Comparison of ENCODE assay signal across 27 cellular contexts in genomic region chr22:38717244-38717643, GRCh38. TPM values are rescaled to one million over a fixed set of nuclear protein-coding genes. Genes with fewer than 3 reads are reported as not detected.
A peak's percentile ranks its signal among the peaks of the same experiment; 100 is the strongest.
DNase-seq lines count a peak whose midpoint lies in the region; ATAC-seq, FAIRE-seq and TF ChIP-seq lines count a peak whose summit lies in the region.
"Had no signal": no experiment of that assay in that cellular context is flagged by ENCODE, and none has a peak within 500 bp of the region (broad histone marks: within the 10 kb centered on the region; RNA-seq: fewer than 3 reads in every experiment).

No MANE protein-coding gene starts in this region.

- H3K4me3 Mint-ChIP-seq in activated T-cell treated with anti-CD3 and anti-CD28 coated beads, Interleukin-2, amount 50 U/mL, for 24 hours, result no peak overlapping the region
- no peak overlapping the region for H3K4me3 Mint-ChIP-seq in activated T-cell treated with anti-CD3 and anti-CD28 coated beads, Interleukin-2, amount 50 U/mL, for 4 hours
- H3K4me3 Mint-ChIP-seq in glutamatergic neuron (ENCODE audit: unreplicated experiment), result no peak overlapping the region
- no peak overlapping the region for H3K4me3 Mint-ChIP-seq in stimulated activated effector memory CD8-positive, alpha-beta T cell treated with anti-CD3 and anti-CD28 coated beads, Interleukin-12 subunit alpha, Interleukin-12 subunit beta, amount 100 ng/mL, for 72 hours
- H3K4me3 Mint-ChIP-seq: CD8-positive, alpha-beta T cell; neural crest cell had no signal

- H3K27me3 ChIP-seq in colonic mucosa, result no peaks in the 10 kb centered on the region
- H3K27me3 ChIP-seq: body of pancreas, heart right ventricle, Peyer's patch, SJCRH30, testis had no signal

- H3K9me3 ChIP-seq in SK-N-MC (ENCODE audit: low read depth, low read length) (no peaks in the 10 kb centered on the region), colonic mucosa (no peaks in the 10 kb centered on the region)
- H3K9me3 ChIP-seq: body of pancreas, heart right ventricle, mucosa of descending colon, Peyer's patch, SJCRH30, testis had no signal

- H3K9me3 Mint-ChIP-seq in activated T-cell treated with anti-CD3 and anti-CD28 coated beads, Interleukin-2, amount 50 U/mL, for 24 hours, result no peaks in the 10 kb centered on the region
- H3K9me3 Mint-ChIP-seq in activated T-cell treated with anti-CD3 and anti-CD28 coated beads, Interleukin-2, amount 50 U/mL, for 4 hours, result no peaks in the 10 kb centered on the region
- H3K9me3 Mint-ChIP-seq in glutamatergic neuron (ENCODE audit: unreplicated experiment), result no peaks in the 10 kb centered on the region
- H3K9me3 Mint-ChIP-seq in stimulated activated effector memory CD8-positive, alpha-beta T cell treated with anti-CD3 and anti-CD28 coated beads, Interleukin-12 subunit alpha, Interleukin-12 subunit beta, amount 100 ng/mL, for 72 hours, result no peaks in the 10 kb centered on the region
- H3K9me3 Mint-ChIP-seq: CD8-positive, alpha-beta T cell; neural crest cell had no signal

- H3K4me3 ChIP-seq in SK-N-MC, result no peak overlapping the region
- H3K4me3 ChIP-seq in colonic mucosa, result no peak overlapping the region
- H3K4me3 ChIP-seq: body of pancreas, heart right ventricle, mucosa of descending colon, Peyer's patch, SJCRH30, testis had no signal

- H3K27ac ChIP-seq in SK-N-MC, result peak overlapping the region; percentile 34; the same call in 1 of the 2 replicates
- H3K27ac ChIP-seq in colonic mucosa, result no peak overlapping the region
- H3K27ac ChIP-seq: SJCRH30 had no signal

- H3K4me1 Mint-ChIP-seq in activated T-cell treated with anti-CD3 and anti-CD28 coated beads, Interleukin-2, amount 50 U/mL, for 24 hours (ENCODE audit: low read depth), result peaks cover 29% of the 10 kb centered on the region
- peaks cover 36% of the 10 kb centered on the region for H3K4me1 Mint-ChIP-seq in activated T-cell treated with anti-CD3 and anti-CD28 coated beads, Interleukin-2, amount 50 U/mL, for 4 hours (ENCODE audit: low read depth)
- H3K4me1 Mint-ChIP-seq in glutamatergic neuron (ENCODE audit: low read depth, unreplicated experiment), result peaks cover 22% of the 10 kb centered on the region
- peaks cover 58% of the 10 kb centered on the region for H3K4me1 Mint-ChIP-seq in stimulated activated effector memory CD8-positive, alpha-beta T cell treated with anti-CD3 and anti-CD28 coated beads, Interleukin-12 subunit alpha, Interleukin-12 subunit beta, amount 100 ng/mL, for 72 hours

- no peaks in the 10 kb centered on the region for H3K4me1 ChIP-seq in colonic mucosa

- H3K36me3 Mint-ChIP-seq in activated T-cell treated with anti-CD3 and anti-CD28 coated beads, Interleukin-2, amount 50 U/mL, for 24 hours (ENCODE audit: low read depth), result peaks cover 86% of the 10 kb centered on the region
- H3K36me3 Mint-ChIP-seq in activated T-cell treated with anti-CD3 and anti-CD28 coated beads, Interleukin-2, amount 50 U/mL, for 4 hours (ENCODE audit: insufficient read depth), result peaks cover 32% of the 10 kb centered on the region
- no peaks in the 10 kb centered on the region for H3K36me3 Mint-ChIP-seq in glutamatergic neuron (ENCODE audit: unreplicated experiment)
- H3K36me3 Mint-ChIP-seq in stimulated activated effector memory CD8-positive, alpha-beta T cell treated with anti-CD3 and anti-CD28 coated beads, Interleukin-12 subunit alpha, Interleukin-12 subunit beta, amount 100 ng/mL, for 72 hours, result peaks cover 87% of the 10 kb centered on the region

- H3K9ac ChIP-seq in SK-N-MC (ENCODE audit: insufficient read length) (no peak overlapping the region), colonic mucosa (ENCODE audit: low read depth in 2 of 2, low read length in 2 of 2) (no peak overlapping the region)

- ATAC-seq in activated T-cell treated with anti-CD3 and anti-CD28 coated beads, Interleukin-2, amount 50 U/mL, for 4 hours, result no peak
- ATAC-seq in stimulated activated effector memory CD8-positive, alpha-beta T cell treated with anti-CD3 and anti-CD28 coated beads, Interleukin-12 subunit alpha, Interleukin-12 subunit beta, amount 100 ng/mL, for 72 hours, result no peak
- ATAC-seq in GM18505 (IDR thresholded peaks at IDR 0.05; ENCODE audit: unreplicated experiment), result no peak
- ATAC-seq: body of pancreas; CD8-positive, alpha-beta T cell; heart right ventricle; mucosa of descending colon; sciatic nerve had no signal

- H3K27me3 Mint-ChIP-seq in activated T-cell treated with anti-CD3 and anti-CD28 coated beads, Interleukin-2, amount 50 U/mL, for 24 hours, result no peaks in the 10 kb centered on the region
- H3K27me3 Mint-ChIP-seq in activated T-cell treated with anti-CD3 and anti-CD28 coated beads, Interleukin-2, amount 50 U/mL, for 4 hours (ENCODE audit: low read depth), result no peaks in the 10 kb centered on the region
- peaks cover 4% of the 10 kb centered on the region for H3K27me3 Mint-ChIP-seq in glutamatergic neuron (ENCODE audit: unreplicated experiment)

- no peak for FAIRE-seq in urothelium cell line (lab: Jason Lieb, UNC)
- FAIRE-seq: A204.1, GM12892 had no signal

- H3K27ac Mint-ChIP-seq in activated T-cell treated with anti-CD3 and anti-CD28 coated beads, Interleukin-2, amount 50 U/mL, for 24 hours, result peak overlapping the region; percentile 53
- peak overlapping the region; percentile 44 for H3K27ac Mint-ChIP-seq in glutamatergic neuron (ENCODE audit: unreplicated experiment)
- H3K27ac Mint-ChIP-seq in stimulated activated effector memory CD8-positive, alpha-beta T cell treated with anti-CD3 and anti-CD28 coated beads, Interleukin-12 subunit alpha, Interleukin-12 subunit beta, amount 100 ng/mL, for 72 hours, result peak overlapping the region; percentile 60
- H3K27ac Mint-ChIP-seq: CD8-positive, alpha-beta T cell had no signal

- no peak for TF ChIP-seq POLR2A in GM18505 (IDR thresholded peaks at IDR 0.05; ENCODE audit: borderline replicate concordance, extremely low read depth, insufficient read depth, insufficient read length)

- intact Hi-C loops in colonic mucosa (cut with DNase I), result no loop called here

- DNase-seq in activated T-cell treated with anti-CD3 and anti-CD28 coated beads, Interleukin-2, amount 50 U/mL, for 24 hours, result no peak
- no peak for DNase-seq in activated T-cell treated with anti-CD3 and anti-CD28 coated beads, Interleukin-2, amount 50 U/mL, for 4 hours
- no peak for DNase-seq in SK-N-MC (ENCODE audit: low read depth, low spot score)
- DNase-seq in glutamatergic neuron, result no peak
- DNase-seq in stimulated activated effector memory CD8-positive, alpha-beta T cell treated with anti-CD3 and anti-CD28 coated beads, Interleukin-12 subunit alpha, Interleukin-12 subunit beta, amount 100 ng/mL, for 72 hours (ENCODE audit: low spot score in 2 of 2), result no peak
- DNase-seq in urothelium cell line (ENCODE audit: low spot score), result no peak
- DNase-seq in colonic mucosa, result no peak
- DNase-seq: activated CD4-positive, alpha-beta T cell treated with anti-CD3 and anti-CD28 coated beads, Interleukin-2, amount 50 U/mL, for 4 hours; body of pancreas; CD8-positive, alpha-beta T cell; DMS 273 treated with DMSO at 0.1 percent for 48 hours; effector CD8-positive, alpha-beta T cell; foreskin fibroblast; heart right ventricle; mucosa of descending colon; NCI-H1092 treated with DMSO at 0.1 percent for 48 hours; NCI-H1930; Peyer's patch; SJCRH30; stimulated activated CD4-positive, alpha-beta T cell treated with anti-CD3 and anti-CD28 coated beads, Interleukin-15, amount 100 ng/mL, for 24 hours; stimulated activated naive CD4-positive, alpha-beta T cell treated with Interleukin-2 at 50 U/mL for 16 hours; testis had no signal

- H3K36me3 ChIP-seq in SK-N-MC (ENCODE audit: insufficient read depth, low read length) (peaks cover 48% of the 10 kb centered on the region), colonic mucosa (peaks cover 25% of the 10 kb centered on the region)

- TF ChIP-seq CTCF in glutamatergic neuron (IDR thresholded peaks at IDR 0.05; ENCODE audit: partially characterized antibody, unreplicated experiment) (no peak), colonic mucosa (IDR thresholded peaks at IDR 0.05) (no peak)

RNA-seq across cellular contexts. Expression of gene GTPBP1, which starts 11.5 kb away (rescaled TPM):
- 10 to 100 TPM; 69.9 to 80.4 (median 76.5) TPM for total RNA-seq in activated T-cell treated with anti-CD3 and anti-CD28 coated beads, Interleukin-2, amount 50 U/mL, for 4 hours
- total RNA-seq in glutamatergic neuron (ENCODE audit: unreplicated experiment) (55.6 TPM), colonic mucosa (10 to 100 TPM; 64.6 to 65.6 TPM)

RNA-seq across cellular contexts. Expression of gene JOSD1, which starts 16.5 kb away (rescaled TPM):
- 10 to 100 TPM; 65.3 to 76.0 (median 72.8) TPM for total RNA-seq in activated T-cell treated with anti-CD3 and anti-CD28 coated beads, Interleukin-2, amount 50 U/mL, for 4 hours
- total RNA-seq in glutamatergic neuron (ENCODE audit: unreplicated experiment), result 51.0 TPM
- 100 to 1,000 TPM in 1 of 2 donors, 10 to 100 TPM in 1; 52.4 to 108 TPM for total RNA-seq in colonic mucosa

RNA-seq across cellular contexts. Expression of gene TOMM22, which starts 35.5 kb away (rescaled TPM):
- total RNA-seq in activated T-cell treated with anti-CD3 and anti-CD28 coated beads, Interleukin-2, amount 50 U/mL, for 4 hours, result 100 to 1,000 TPM; 247 to 280 (median 249) TPM
- 61.0 TPM for total RNA-seq in glutamatergic neuron (ENCODE audit: unreplicated experiment)
- total RNA-seq in colonic mucosa, result 100 to 1,000 TPM in 1 of 2 donors, 10 to 100 TPM in 1; 97.1 to 149 TPM

RNA-seq across cellular contexts. Expression of gene SUN2, which starts 38.6 kb away (rescaled TPM):
- 10 to 100 TPM; 30.1 to 44.6 (median 44.0) TPM for total RNA-seq in activated T-cell treated with anti-CD3 and anti-CD28 coated beads, Interleukin-2, amount 50 U/mL, for 4 hours
- total RNA-seq in glutamatergic neuron (ENCODE audit: unreplicated experiment), result 174 TPM
- 100 to 1,000 TPM; 106 to 123 TPM for total RNA-seq in colonic mucosa
